ENCODE assay signal across 1 cellular context in the genomic region with DNA sequence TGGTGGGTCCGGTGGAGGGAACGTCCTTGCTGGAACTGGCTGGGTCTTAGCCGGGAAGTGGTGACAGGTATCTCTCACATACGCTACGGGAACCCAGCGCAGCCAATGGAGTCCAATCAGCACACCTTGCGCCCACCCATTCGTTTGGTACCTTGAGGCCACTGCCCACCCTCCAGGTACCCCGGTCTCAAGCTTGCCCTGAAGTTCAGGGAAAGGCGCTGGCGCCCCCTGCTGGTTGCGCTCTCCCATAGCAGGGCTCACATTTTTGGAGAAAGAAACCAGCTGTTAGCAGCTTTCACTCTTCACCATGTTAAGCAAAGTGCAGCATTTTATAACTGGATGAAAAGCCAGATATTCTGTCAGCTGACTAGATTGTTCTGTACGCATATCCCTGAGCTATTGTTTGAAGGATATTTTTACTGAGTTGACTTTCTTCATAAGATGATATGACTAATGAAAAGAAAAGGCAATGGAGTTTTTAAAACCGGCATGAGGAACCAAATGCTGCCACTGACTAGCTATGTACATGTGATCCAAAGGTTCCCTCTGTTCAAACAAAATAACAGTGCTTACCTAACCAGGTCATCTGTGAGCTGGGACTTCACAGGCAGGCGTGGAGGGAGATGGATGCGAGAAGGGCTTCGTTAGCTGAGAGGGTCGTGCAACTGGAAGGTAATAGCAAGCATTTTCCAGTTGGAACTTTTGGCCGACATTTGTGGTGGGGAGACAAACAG.
A peak's percentile ranks its signal among the peaks of the same experiment; 100 is the strongest.
TF ChIP-seq lines count a peak whose summit lies in the region.

No MANE protein-coding gene starts in this region.

TF ChIP-seq in HepG2, 621 proteins besides CTCF, POLR2A, EP300 and RAD21 (continued from another document and continues in another):
- TF ChIP-seq PRDM10 (CRISPR knock-in tag; IDR thresholded peaks at IDR 0.05; ENCODE audit: low read depth): no peak
- TF ChIP-seq, protein P1, sequence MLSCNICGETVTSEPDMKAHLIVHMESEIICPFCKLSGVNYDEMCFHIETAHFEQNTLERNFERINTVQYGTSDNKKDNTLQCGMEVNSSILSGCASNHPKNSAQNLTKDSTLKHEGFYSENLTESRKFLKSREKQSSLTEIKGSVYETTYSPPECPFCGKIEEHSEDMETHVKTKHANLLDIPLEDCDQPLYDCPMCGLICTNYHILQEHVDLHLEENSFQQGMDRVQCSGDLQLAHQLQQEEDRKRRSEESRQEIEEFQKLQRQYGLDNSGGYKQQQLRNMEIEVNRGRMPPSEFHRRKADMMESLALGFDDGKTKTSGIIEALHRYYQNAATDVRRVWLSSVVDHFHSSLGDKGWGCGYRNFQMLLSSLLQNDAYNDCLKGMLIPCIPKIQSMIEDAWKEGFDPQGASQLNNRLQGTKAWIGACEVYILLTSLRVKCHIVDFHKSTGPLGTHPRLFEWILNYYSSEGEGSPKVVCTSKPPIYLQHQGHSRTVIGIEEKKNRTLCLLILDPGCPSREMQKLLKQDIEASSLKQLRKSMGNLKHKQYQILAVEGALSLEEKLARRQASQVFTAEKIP (CRISPR knock-in tag; IDR thresholded peaks at IDR 0.05; ENCODE audit: borderline replicate concordance): no peak
- TF ChIP-seq, protein P2, sequence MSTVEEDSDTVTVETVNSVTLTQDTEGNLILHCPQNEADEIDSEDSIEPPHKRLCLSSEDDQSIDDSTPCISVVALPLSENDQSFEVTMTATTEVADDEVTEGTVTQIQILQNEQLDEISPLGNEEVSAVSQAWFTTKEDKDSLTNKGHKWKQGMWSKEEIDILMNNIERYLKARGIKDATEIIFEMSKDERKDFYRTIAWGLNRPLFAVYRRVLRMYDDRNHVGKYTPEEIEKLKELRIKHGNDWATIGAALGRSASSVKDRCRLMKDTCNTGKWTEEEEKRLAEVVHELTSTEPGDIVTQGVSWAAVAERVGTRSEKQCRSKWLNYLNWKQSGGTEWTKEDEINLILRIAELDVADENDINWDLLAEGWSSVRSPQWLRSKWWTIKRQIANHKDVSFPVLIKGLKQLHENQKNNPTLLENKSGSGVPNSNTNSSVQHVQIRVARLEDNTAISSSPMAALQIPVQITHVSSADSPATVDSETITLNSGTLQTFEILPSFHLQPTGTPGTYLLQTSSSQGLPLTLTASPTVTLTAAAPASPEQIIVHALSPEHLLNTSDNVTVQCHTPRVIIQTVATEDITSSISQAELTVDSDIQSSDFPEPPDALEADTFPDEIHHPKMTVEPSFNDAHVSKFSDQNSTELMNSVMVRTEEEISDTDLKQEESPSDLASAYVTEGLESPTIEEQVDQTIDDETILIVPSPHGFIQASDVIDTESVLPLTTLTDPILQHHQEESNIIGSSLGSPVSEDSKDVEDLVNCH (CRISPR knock-in tag; IDR thresholded peaks at IDR 0.05): no peak
- 0 out of 2 replicates have a peak, but pooled peaks have one; percentile 63 for TF ChIP-seq ZNF556 (CRISPR knock-in tag; IDR thresholded peaks at IDR 0.05; ENCODE audit: borderline replicate concordance)
- TF ChIP-seq ZNF350 (CRISPR knock-in tag; IDR thresholded peaks at IDR 0.05; ENCODE audit: borderline replicate concordance, low read depth): peak; percentile 54; the same call in 1 of the 2 replicates
- TF ChIP-seq ZNF333 (CRISPR knock-in tag; IDR thresholded peaks at IDR 0.05; ENCODE audit: borderline replicate concordance): 0 out of 2 replicates have a peak, but pooled peaks have one; percentile 22
- no peak for TF ChIP-seq ZNF766 (CRISPR knock-in tag; IDR thresholded peaks at IDR 0.05; ENCODE audit: borderline replicate concordance)
- peak; percentile 55; the same call in 1 of the 2 replicates for TF ChIP-seq ZNF44 (CRISPR knock-in tag; IDR thresholded peaks at IDR 0.05)
- TF ChIP-seq, protein P3, sequence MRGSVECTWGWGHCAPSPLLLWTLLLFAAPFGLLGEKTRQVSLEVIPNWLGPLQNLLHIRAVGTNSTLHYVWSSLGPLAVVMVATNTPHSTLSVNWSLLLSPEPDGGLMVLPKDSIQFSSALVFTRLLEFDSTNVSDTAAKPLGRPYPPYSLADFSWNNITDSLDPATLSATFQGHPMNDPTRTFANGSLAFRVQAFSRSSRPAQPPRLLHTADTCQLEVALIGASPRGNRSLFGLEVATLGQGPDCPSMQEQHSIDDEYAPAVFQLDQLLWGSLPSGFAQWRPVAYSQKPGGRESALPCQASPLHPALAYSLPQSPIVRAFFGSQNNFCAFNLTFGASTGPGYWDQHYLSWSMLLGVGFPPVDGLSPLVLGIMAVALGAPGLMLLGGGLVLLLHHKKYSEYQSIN (CRISPR knock-in tag; IDR thresholded peaks at IDR 0.05; ENCODE audit: borderline replicate concordance): no peak
- no peak for TF ChIP-seq ZNF607 (CRISPR knock-in tag; IDR thresholded peaks at IDR 0.05; ENCODE audit: borderline replicate concordance)
- no peak for TF ChIP-seq FUBP1 (CRISPR knock-in tag; IDR thresholded peaks at IDR 0.05; ENCODE audit: borderline replicate concordance)
- no peak for TF ChIP-seq SKI (IDR thresholded peaks at IDR 0.05; ENCODE audit: partially characterized antibody)
- TF ChIP-seq ZNF703 (CRISPR knock-in tag; IDR thresholded peaks at IDR 0.05; ENCODE audit: borderline replicate concordance): no peak
- TF ChIP-seq, protein P4, sequence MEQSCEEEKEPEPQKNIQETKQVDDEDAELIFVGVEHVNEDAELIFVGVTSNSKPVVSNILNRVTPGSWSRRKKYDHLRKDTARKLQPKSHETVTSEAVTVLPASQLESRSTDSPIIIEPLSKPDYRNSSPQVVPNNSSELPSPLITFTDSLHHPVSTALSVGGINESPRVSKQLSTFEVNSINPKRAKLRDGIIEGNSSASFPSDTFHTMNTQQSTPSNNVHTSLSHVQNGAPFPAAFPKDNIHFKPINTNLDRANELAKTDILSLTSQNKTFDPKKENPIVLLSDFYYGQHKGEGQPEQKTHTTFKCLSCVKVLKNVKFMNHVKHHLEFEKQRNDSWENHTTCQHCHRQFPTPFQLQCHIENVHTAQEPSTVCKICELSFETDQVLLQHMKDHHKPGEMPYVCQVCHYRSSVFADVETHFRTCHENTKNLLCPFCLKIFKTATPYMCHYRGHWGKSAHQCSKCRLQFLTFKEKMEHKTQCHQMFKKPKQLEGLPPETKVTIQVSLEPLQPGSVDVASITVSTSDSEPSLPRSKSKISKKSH (CRISPR knock-in tag; IDR thresholded peaks at IDR 0.05; ENCODE audit: borderline replicate concordance): 0 out of 2 replicates have a peak, but pooled peaks have one; percentile 27
- TF ChIP-seq KLF15 (CRISPR knock-in tag; IDR thresholded peaks at IDR 0.05; ENCODE audit: borderline replicate concordance): no peak
- no peak for TF ChIP-seq ZNF678 (CRISPR knock-in tag; IDR thresholded peaks at IDR 0.05)
- peak; percentile 65 for TF ChIP-seq HNF4A (CRISPR knock-in tag; IDR thresholded peaks at IDR 0.05)
- no peak for TF ChIP-seq HES4 (CRISPR knock-in tag; IDR thresholded peaks at IDR 0.05; ENCODE audit: borderline replicate concordance)
- TF ChIP-seq MAFG (CRISPR knock-in tag; IDR thresholded peaks at IDR 0.05): no peak
- no peak for TF ChIP-seq TAF1 (CRISPR knock-in tag; IDR thresholded peaks at IDR 0.05)
- no peak for TF ChIP-seq ZNF30 (CRISPR knock-in tag; IDR thresholded peaks at IDR 0.05)
- TF ChIP-seq IKZF4 (CRISPR knock-in tag; IDR thresholded peaks at IDR 0.05; ENCODE audit: borderline replicate concordance, low read depth, not compliant biosample characterization): no peak
- no peak for TF ChIP-seq ZNF629 (CRISPR knock-in tag; conservative IDR thresholded peaks at IDR 0.05)
- TF ChIP-seq ZIK1 (CRISPR knock-in tag; IDR thresholded peaks at IDR 0.05; ENCODE audit: borderline replicate concordance, low read depth): no peak
- TF ChIP-seq, protein P5, sequence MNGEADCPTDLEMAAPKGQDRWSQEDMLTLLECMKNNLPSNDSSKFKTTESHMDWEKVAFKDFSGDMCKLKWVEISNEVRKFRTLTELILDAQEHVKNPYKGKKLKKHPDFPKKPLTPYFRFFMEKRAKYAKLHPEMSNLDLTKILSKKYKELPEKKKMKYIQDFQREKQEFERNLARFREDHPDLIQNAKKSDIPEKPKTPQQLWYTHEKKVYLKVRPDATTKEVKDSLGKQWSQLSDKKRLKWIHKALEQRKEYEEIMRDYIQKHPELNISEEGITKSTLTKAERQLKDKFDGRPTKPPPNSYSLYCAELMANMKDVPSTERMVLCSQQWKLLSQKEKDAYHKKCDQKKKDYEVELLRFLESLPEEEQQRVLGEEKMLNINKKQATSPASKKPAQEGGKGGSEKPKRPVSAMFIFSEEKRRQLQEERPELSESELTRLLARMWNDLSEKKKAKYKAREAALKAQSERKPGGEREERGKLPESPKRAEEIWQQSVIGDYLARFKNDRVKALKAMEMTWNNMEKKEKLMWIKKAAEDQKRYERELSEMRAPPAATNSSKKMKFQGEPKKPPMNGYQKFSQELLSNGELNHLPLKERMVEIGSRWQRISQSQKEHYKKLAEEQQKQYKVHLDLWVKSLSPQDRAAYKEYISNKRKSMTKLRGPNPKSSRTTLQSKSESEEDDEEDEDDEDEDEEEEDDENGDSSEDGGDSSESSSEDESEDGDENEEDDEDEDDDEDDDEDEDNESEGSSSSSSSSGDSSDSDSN (CRISPR knock-in tag; IDR thresholded peaks at IDR 0.05): no peak
- no peak for TF ChIP-seq ZNF225 (CRISPR knock-in tag; IDR thresholded peaks at IDR 0.05)
- TF ChIP-seq GRHL1 (CRISPR knock-in tag; conservative IDR thresholded peaks at IDR 0.05): no peak
- TF ChIP-seq MZF1 (CRISPR knock-in tag; IDR thresholded peaks at IDR 0.05; ENCODE audit: borderline replicate concordance): no peak
- no peak for TF ChIP-seq ZNF431 (CRISPR knock-in tag; IDR thresholded peaks at IDR 0.05; ENCODE audit: borderline replicate concordance, low read depth)
- TF ChIP-seq CERS6 (CRISPR knock-in tag; IDR thresholded peaks at IDR 0.05): no peak
- TF ChIP-seq WIZ (CRISPR knock-in tag; IDR thresholded peaks at IDR 0.05): no peak
- no peak for TF ChIP-seq ZNF512 (CRISPR knock-in tag; IDR thresholded peaks at IDR 0.05)
- peak; percentile 23 for TF ChIP-seq PHF5A (CRISPR knock-in tag; IDR thresholded peaks at IDR 0.05; ENCODE audit: low read depth, unreplicated experiment)
- TF ChIP-seq SNAPC2 (CRISPR knock-in tag; IDR thresholded peaks at IDR 0.05): no peak
- no peak; the same call in 1 of the 2 replicates for TF ChIP-seq ZNF572 (CRISPR knock-in tag; IDR thresholded peaks at IDR 0.05)
